1 cellular context compared by ENCODE assay signal in the genomic region with DNA sequence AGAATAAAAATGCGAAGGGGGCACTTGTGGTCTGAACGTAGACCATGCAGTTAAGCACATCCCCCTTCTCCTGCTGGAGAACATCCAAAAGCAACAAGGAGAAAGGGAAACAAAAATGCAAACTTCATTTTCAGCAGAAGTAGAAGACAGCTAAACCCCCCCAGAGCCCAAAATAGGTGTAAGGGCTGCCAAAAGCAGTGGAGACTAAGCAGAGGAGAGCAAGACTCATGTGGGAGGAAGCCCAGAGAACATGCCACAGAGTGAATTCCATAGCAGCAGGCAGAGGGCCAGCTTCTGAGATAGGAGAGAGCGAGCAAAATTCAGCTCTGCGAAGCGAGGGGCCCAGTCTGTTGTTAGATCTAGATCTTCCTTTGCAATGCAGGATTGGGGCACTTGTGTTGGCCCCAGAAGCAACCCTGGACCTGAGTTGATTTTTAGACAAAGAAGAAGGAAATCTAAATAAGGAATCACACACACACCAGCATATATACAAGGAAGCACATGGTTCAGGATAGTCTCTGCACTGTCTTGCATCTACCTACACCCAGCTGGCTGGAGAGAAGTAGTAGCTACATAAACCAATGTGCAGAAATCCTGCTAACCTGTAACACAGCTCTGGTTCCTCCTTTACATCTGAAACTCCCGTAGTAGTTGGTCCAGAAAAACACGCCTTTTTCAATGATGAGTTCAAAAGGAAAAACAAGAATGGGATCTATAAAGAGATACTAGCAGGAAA.
A peak's percentile ranks its signal among the peaks of the same experiment; 100 is the strongest.
TF ChIP-seq lines count a peak whose summit lies in the region.

No MANE protein-coding gene starts in this region.

TF ChIP-seq in PFSK-1, 5 proteins besides CTCF, POLR2A, EP300 and RAD21 (continued from another document):
- TF ChIP-seq, protein P1, sequence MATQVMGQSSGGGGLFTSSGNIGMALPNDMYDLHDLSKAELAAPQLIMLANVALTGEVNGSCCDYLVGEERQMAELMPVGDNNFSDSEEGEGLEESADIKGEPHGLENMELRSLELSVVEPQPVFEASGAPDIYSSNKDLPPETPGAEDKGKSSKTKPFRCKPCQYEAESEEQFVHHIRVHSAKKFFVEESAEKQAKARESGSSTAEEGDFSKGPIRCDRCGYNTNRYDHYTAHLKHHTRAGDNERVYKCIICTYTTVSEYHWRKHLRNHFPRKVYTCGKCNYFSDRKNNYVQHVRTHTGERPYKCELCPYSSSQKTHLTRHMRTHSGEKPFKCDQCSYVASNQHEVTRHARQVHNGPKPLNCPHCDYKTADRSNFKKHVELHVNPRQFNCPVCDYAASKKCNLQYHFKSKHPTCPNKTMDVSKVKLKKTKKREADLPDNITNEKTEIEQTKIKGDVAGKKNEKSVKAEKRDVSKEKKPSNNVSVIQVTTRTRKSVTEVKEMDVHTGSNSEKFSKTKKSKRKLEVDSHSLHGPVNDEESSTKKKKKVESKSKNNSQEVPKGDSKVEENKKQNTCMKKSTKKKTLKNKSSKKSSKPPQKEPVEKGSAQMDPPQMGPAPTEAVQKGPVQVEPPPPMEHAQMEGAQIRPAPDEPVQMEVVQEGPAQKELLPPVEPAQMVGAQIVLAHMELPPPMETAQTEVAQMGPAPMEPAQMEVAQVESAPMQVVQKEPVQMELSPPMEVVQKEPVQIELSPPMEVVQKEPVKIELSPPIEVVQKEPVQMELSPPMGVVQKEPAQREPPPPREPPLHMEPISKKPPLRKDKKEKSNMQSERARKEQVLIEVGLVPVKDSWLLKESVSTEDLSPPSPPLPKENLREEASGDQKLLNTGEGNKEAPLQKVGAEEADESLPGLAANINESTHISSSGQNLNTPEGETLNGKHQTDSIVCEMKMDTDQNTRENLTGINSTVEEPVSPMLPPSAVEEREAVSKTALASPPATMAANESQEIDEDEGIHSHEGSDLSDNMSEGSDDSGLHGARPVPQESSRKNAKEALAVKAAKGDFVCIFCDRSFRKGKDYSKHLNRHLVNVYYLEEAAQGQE (IDR thresholded peaks at IDR 0.05; ENCODE audit: insufficient read depth in 1 of 2, low read depth in 2 of 2, low read length in 2 of 2), result peak in 1 of 2 experiments; percentile 18; a peak in 1 of 4 replicates
- 0 out of 2 replicates have a peak, but pooled peaks have one; percentile 32 for TF ChIP-seq TAF1 (IDR thresholded peaks at IDR 0.05; ENCODE audit: borderline replicate concordance, insufficient read depth, low read length)
TF ChIP-seq in PFSK-1: peak in this region for 4.
